In genomic region chr10:3825862-3826351, GRCh38 we compare ENCODE assay signal across 13 cellular contexts. TPM values are rescaled to one million over a fixed set of nuclear protein-coding genes. Genes with fewer than 3 reads are reported as not detected.
DNase-seq lines count a peak whose midpoint lies in the region; ATAC-seq and TF ChIP-seq lines count a peak whose summit lies in the region.
"Had no signal": no experiment of that assay in that cellular context is flagged by ENCODE, and none has a peak within 500 bp of the region (broad histone marks: within the 10 kb centered on the region; RNA-seq: fewer than 3 reads in every experiment).

No MANE protein-coding gene starts in this region.

- ATAC-seq in activated T-cell treated with anti-CD3 and anti-CD28 coated beads, Interleukin-2, amount 50 U/mL, for 72 hours (replicated peaks in 1 of 2): no peak
- no peak for ATAC-seq in lower lobe of right lung
- ATAC-seq: natural killer cell treated with Interleukin-12 subunit alpha and Interleukin-12 subunit beta and Interleukin-15 and Interleukin-18, amount 100 ng/mL, for 72 hours had no signal

- no peaks in the 10 kb centered on the region for H3K36me3 Mint-ChIP-seq in activated T-cell treated with anti-CD3 and anti-CD28 coated beads, Interleukin-2, amount 50 U/mL, for 72 hours (ENCODE audit: insufficient read depth in 2 of 2)
- no peaks in the 10 kb centered on the region for H3K36me3 Mint-ChIP-seq in type B pancreatic cell
- H3K36me3 Mint-ChIP-seq: activated naive CD4-positive, alpha-beta T cell treated with anti-CD3 and anti-CD28 coated beads, Interleukin-2, amount 50 U/mL, for 24 hours; natural killer cell treated with Interleukin-12 subunit alpha and Interleukin-12 subunit beta and Interleukin-15 and Interleukin-18, amount 100 ng/mL, for 72 hours had no signal

- no peaks in the 10 kb centered on the region for H3K9me3 Mint-ChIP-seq in activated T-cell treated with anti-CD3 and anti-CD28 coated beads, Interleukin-2, amount 50 U/mL, for 72 hours
- H3K9me3 Mint-ChIP-seq in type B pancreatic cell: no peaks in the 10 kb centered on the region
- H3K9me3 Mint-ChIP-seq: activated naive CD4-positive, alpha-beta T cell treated with anti-CD3 and anti-CD28 coated beads, Interleukin-2, amount 50 U/mL, for 24 hours; natural killer cell treated with Interleukin-12 subunit alpha and Interleukin-12 subunit beta and Interleukin-15 and Interleukin-18, amount 100 ng/mL, for 72 hours had no signal

- peak overlapping the region; percentile 4 to 65 for H3K27ac ChIP-seq in coronary artery
- peak overlapping the region; percentile 28 for H3K27ac ChIP-seq in lower lobe of right lung

- DNase-seq in activated T-cell treated with anti-CD3 and anti-CD28 coated beads, Interleukin-2, amount 50 U/mL, for 72 hours: no peak
- DNase-seq in activated T-cell treated with anti-CD3 and anti-CD28 coated beads, Interleukin-2, amount 50 U/mL, for 48 hours: no peak
- DNase-seq in coronary artery (ENCODE audit: low spot score) (peak; percentile 74), lower lobe of right lung (no peak), type B pancreatic cell (ENCODE audit: extremely low spot score, unreplicated experiment) (no peak), H7 (no peak), BE2C (no peak), NCI-H2171 treated with DMSO at 0.1 percent for 48 hours (lab: John Stamatoyannopoulos, UW) (no peak)
- DNase-seq: DMS79, NCI-H187 treated with DMSO at 0.1 percent for 48 hours had no signal

- TF ChIP-seq CTCF in coronary artery (IDR thresholded peaks at IDR 0.05) (no peak), lower lobe of right lung (IDR thresholded peaks at IDR 0.05) (no peak), type B pancreatic cell (conservative IDR thresholded peaks at IDR 0.05) (no peak), BE2C (IDR thresholded peaks at IDR 0.05; ENCODE audit: low read depth, low read length) (no peak)

- peaks cover 49% of the 10 kb centered on the region for H3K4me1 Mint-ChIP-seq in activated T-cell treated with anti-CD3 and anti-CD28 coated beads, Interleukin-2, amount 50 U/mL, for 72 hours (ENCODE audit: low read depth)
- H3K4me1 Mint-ChIP-seq in type B pancreatic cell (ENCODE audit: unreplicated experiment): peaks cover 20% of the 10 kb centered on the region

- H3K27me3 Mint-ChIP-seq in activated T-cell treated with anti-CD3 and anti-CD28 coated beads, Interleukin-2, amount 50 U/mL, for 72 hours (ENCODE audit: low read depth): no peaks in the 10 kb centered on the region
- H3K27me3 Mint-ChIP-seq in type B pancreatic cell: no peaks in the 10 kb centered on the region
- H3K27me3 Mint-ChIP-seq: activated naive CD4-positive, alpha-beta T cell treated with anti-CD3 and anti-CD28 coated beads, Interleukin-2, amount 50 U/mL, for 24 hours; natural killer cell treated with Interleukin-12 subunit alpha and Interleukin-12 subunit beta and Interleukin-15 and Interleukin-18, amount 100 ng/mL, for 72 hours; stimulated activated naive CD8-positive, alpha-beta T cell treated with anti-CD3 and anti-CD28 coated beads, Interleukin-15, Interleukin-2, amounts not matched to agents 100 ng/mL and 50 ng/mL, for 24 hours had no signal

- no peaks in the 10 kb centered on the region for H3K9me3 ChIP-seq in lower lobe of right lung
- no peaks in the 10 kb centered on the region for H3K9me3 ChIP-seq in BE2C

- peak overlapping the region; percentile 20 for H3K27ac Mint-ChIP-seq in activated T-cell treated with anti-CD3 and anti-CD28 coated beads, Interleukin-2, amount 50 U/mL, for 72 hours
- H3K27ac Mint-ChIP-seq in type B pancreatic cell: peak overlapping the region; percentile 84
- H3K27ac Mint-ChIP-seq: stimulated activated naive CD8-positive, alpha-beta T cell treated with anti-CD3 and anti-CD28 coated beads, Interleukin-15, Interleukin-2, amounts not matched to agents 100 ng/mL and 50 ng/mL, for 24 hours had no signal

- H3K4me3 Mint-ChIP-seq in activated T-cell treated with anti-CD3 and anti-CD28 coated beads, Interleukin-2, amount 50 U/mL, for 72 hours: no peak overlapping the region
- no peak overlapping the region for H3K4me3 Mint-ChIP-seq in type B pancreatic cell
- H3K4me3 Mint-ChIP-seq: activated naive CD4-positive, alpha-beta T cell treated with anti-CD3 and anti-CD28 coated beads, Interleukin-2, amount 50 U/mL, for 24 hours; natural killer cell treated with Interleukin-12 subunit alpha and Interleukin-12 subunit beta and Interleukin-15 and Interleukin-18, amount 100 ng/mL, for 72 hours; stimulated activated naive CD8-positive, alpha-beta T cell treated with anti-CD3 and anti-CD28 coated beads, Interleukin-15, Interleukin-2, amounts not matched to agents 100 ng/mL and 50 ng/mL, for 24 hours had no signal

- H3K27me3 ChIP-seq in lower lobe of right lung (ENCODE audit: low read depth): no peaks in the 10 kb centered on the region
- no peaks in the 10 kb centered on the region for H3K27me3 ChIP-seq in H7 (ENCODE audit: control insufficient read depth, insufficient read depth, low read length)
- no peaks in the 10 kb centered on the region for H3K27me3 ChIP-seq in BE2C

- intact Hi-C loops in lower lobe of right lung (cut with DNase I): no loop called here

- H3K36me3 ChIP-seq in lower lobe of right lung (no peaks in the 10 kb centered on the region), H7 (replicated peaks; ENCODE audit: control insufficient read depth, insufficient read depth, low read length) (no peaks in the 10 kb centered on the region), BE2C (no peaks in the 10 kb centered on the region)

- H3K4me3 ChIP-seq in coronary artery (no peak overlapping the region), lower lobe of right lung (no peak overlapping the region), H7 (ENCODE audit: insufficient read depth, low read depth, low read length) (no peak overlapping the region), BE2C (ENCODE audit: low read depth, low read length) (no peak overlapping the region)

- H3K4me1 ChIP-seq in lower lobe of right lung: peaks cover 22% of the 10 kb centered on the region
- H3K4me1 ChIP-seq in BE2C: peaks cover 4% of the 10 kb centered on the region; the same call in 1 of the 2 replicates

RNA-seq across cellular contexts. Expression of gene KLF6, which starts 40.9 kb away (rescaled TPM):
- total RNA-seq in activated T-cell treated with anti-CD3 and anti-CD28 coated beads, Interleukin-2, amount 50 U/mL, for 72 hours: 100 to 1,000 TPM; 184 to 240 TPM
- 242 TPM for total RNA-seq in lower lobe of right lung
- total RNA-seq in type B pancreatic cell (ENCODE audit: low replicate concordance): 117 and 269 TPM in 2 replicates
- 7.6 and 9.8 TPM in 2 replicates for total RNA-seq in H7 (2014; rRNA removed; shearing (Covaris generic))
- polyA plus RNA-seq in BE2C (2012; ENCODE audit: insufficient read depth, insufficient read length, low read depth): 56.1 TPM

Comparison
In these comparisons a context has a peak if more than half of its experiments do, and no peak if none do; other contexts are left out.
1. RNA of gene KLF6, which starts 40.9 kb away (total RNA-seq): 242 TPM in lower lobe of right lung (single experiment), 184 to 240 TPM in activated T-cell treated with anti-CD3 and anti-CD28 coated beads, Interleukin-2, amount 50 U/mL, for 72 hours and 117 to 269 TPM in type B pancreatic cell; 7.6 to 9.8 TPM in H7; every median in the first group is over 10 times any median in the second.